ENCODE assay signal across 22 cellular contexts in genomic region chr5:37825334-37825915, GRCh38. TPM values are rescaled to one million over a fixed set of nuclear protein-coding genes. Genes with fewer than 3 reads are reported as not detected.
DNase-seq lines count a peak whose midpoint lies in the region; TF ChIP-seq lines count a peak whose summit lies in the region.
"Had no signal": no experiment of that assay in that cellular context is flagged by ENCODE, and none has a peak within 500 bp of the region (broad histone marks: within the 10 kb centered on the region; RNA-seq: fewer than 3 reads in every experiment).

No MANE protein-coding gene starts in this region.

- peaks cover 27% of the 10 kb centered on the region for H3K4me1 ChIP-seq in KMS-11 (ENCODE audit: low read depth, poor library complexity, severe bottlenecking)
- H3K4me1 ChIP-seq: vagina had no signal

- peak overlapping the region; percentile 17; the same call in 1 of the 2 replicates for H2AFZ ChIP-seq in KMS-11 (ENCODE audit: low read depth)

- H3K27ac ChIP-seq in KMS-11 = peak overlapping the region; percentile 28; the same call in 1 of the 2 replicates
- H3K27ac ChIP-seq: coronary artery, vagina had no signal

- H3K9me3 Mint-ChIP-seq in activated T-helper 1 cell treated with anti-CD3 and anti-CD28 coated beads, Interleukin-12 subunit alpha, Interleukin-12 subunit beta, Interleukin-2, Interleukin-4 antibody, amounts not matched to agents 30 ng/mL and 10 ng/mL and 1 ng/mL, durations not matched to agents 14 hours and 24 hours and 36 hours = no peaks in the 10 kb centered on the region
- H3K9me3 Mint-ChIP-seq: stimulated activated naive B cell treated with anti-CD40 and anti-IgM and Interleukin-4, amounts not matched to agents 10 μg/mL and 1 μg/mL and 100 μg/mL, for 72 hours had no signal

- intact Hi-C loops in activated T-helper 1 cell treated with anti-CD3 and anti-CD28 coated beads, Interleukin-12 subunit alpha, Interleukin-12 subunit beta, Interleukin-2, Interleukin-4 antibody, amounts not matched to agents 30 ng/mL and 10 ng/mL and 1 ng/mL, durations not matched to agents 14 hours and 24 hours and 36 hours (cut with micrococcal nuclease) = no loop called here

- no peak overlapping the region for H3K9ac ChIP-seq in KMS-11

- peak; percentile 42 for DNase-seq in DMS 273 treated with DMSO at 0.1 percent for 48 hours (lab: John Stamatoyannopoulos, UW)
- DNase-seq in NCI-H2107 treated with DMSO at 0.1 percent for 48 hours (lab: John Stamatoyannopoulos, UW; ENCODE audit: unreplicated experiment) = peak; percentile 99
- DNase-seq in iPS-NIHi11 (ENCODE audit: low spot score) = peak; percentile 25
- no peak for DNase-seq in anterior cingulate cortex (lab: John Stamatoyannopoulos, UW)
- no peak for DNase-seq in activated T-helper 1 cell treated with anti-CD3 and anti-CD28 coated beads, Interleukin-12 subunit alpha, Interleukin-12 subunit beta, Interleukin-2, Interleukin-4 antibody, amounts not matched to agents 30 ng/mL and 10 ng/mL and 1 ng/mL, durations not matched to agents 14 hours and 24 hours and 36 hours (ENCODE audit: low spot score)
- DNase-seq in activated CD4-positive, alpha-beta T cell treated with anti-CD3 and anti-CD28 coated beads, Interleukin-2, amount 50 U/mL, for 4 hours = no peak
- DNase-seq: activated CD8-positive, alpha-beta T cell treated with anti-CD3 and anti-CD28 coated beads, Interleukin-2, amount 10 ng/mL, durations not matched to agents 7 days and 5 days; activated naive CD4-positive, alpha-beta T cell; activated T-cell treated with anti-CD3 and anti-CD28 coated beads, Interleukin-2, amount 50 U/mL, for 1 hour; amniotic stem cell; DMS53; HCEC 1CT; kidney glomerular epithelial cell; mammary epithelial cell; NCI-H526; OCI-M1; stimulated activated naive B cell treated with anti-CD40 and anti-IgM and Interleukin-4, amounts not matched to agents 10 μg/mL and 1 μg/mL and 100 μg/mL, for 72 hours had no signal

- H3K4me1 Mint-ChIP-seq in activated T-helper 1 cell treated with anti-CD3 and anti-CD28 coated beads, Interleukin-12 subunit alpha, Interleukin-12 subunit beta, Interleukin-2, Interleukin-4 antibody, amounts not matched to agents 30 ng/mL and 10 ng/mL and 1 ng/mL, durations not matched to agents 14 hours and 24 hours and 36 hours (ENCODE audit: low read depth) = no peaks in the 10 kb centered on the region
- H3K4me1 Mint-ChIP-seq: stimulated activated naive B cell treated with anti-CD40 and anti-IgM and Interleukin-4, amounts not matched to agents 10 μg/mL and 1 μg/mL and 100 μg/mL, for 72 hours had no signal

- no peaks in the 10 kb centered on the region for H3K36me3 ChIP-seq in KMS-11 (ENCODE audit: insufficient read depth)
- H3K36me3 ChIP-seq: vagina had no signal

- no peaks in the 10 kb centered on the region for H3K27me3 ChIP-seq in KMS-11 (ENCODE audit: insufficient read depth, low read depth)
- H3K27me3 ChIP-seq: vagina had no signal

- H4K20me1 ChIP-seq in KMS-11 (ENCODE audit: insufficient read depth) = no peaks in the 10 kb centered on the region

- H3K79me2 ChIP-seq in KMS-11 (ENCODE audit: insufficient read depth, low read depth) = no peaks in the 10 kb centered on the region

- no peak overlapping the region for H3K4me3 ChIP-seq in KMS-11 (IDR thresholded peaks at IDR 0.05; ENCODE audit: insufficient read depth, low read depth, low read length)
- H3K4me3 ChIP-seq: coronary artery, smooth muscle cell, vagina had no signal

- no peak for TF ChIP-seq CTCF in KMS-11 (conservative IDR thresholded peaks at IDR 0.05; ENCODE audit: low read depth, low read length)

- H3K27me3 Mint-ChIP-seq in activated T-helper 1 cell treated with anti-CD3 and anti-CD28 coated beads, Interleukin-12 subunit alpha, Interleukin-12 subunit beta, Interleukin-2, Interleukin-4 antibody, amounts not matched to agents 30 ng/mL and 10 ng/mL and 1 ng/mL, durations not matched to agents 14 hours and 24 hours and 36 hours (ENCODE audit: insufficient read depth) = peaks cover 16% of the 10 kb centered on the region

- no peak overlapping the region for H3K4me3 Mint-ChIP-seq in activated T-helper 1 cell treated with anti-CD3 and anti-CD28 coated beads, Interleukin-12 subunit alpha, Interleukin-12 subunit beta, Interleukin-2, Interleukin-4 antibody, amounts not matched to agents 30 ng/mL and 10 ng/mL and 1 ng/mL, durations not matched to agents 14 hours and 24 hours and 36 hours
- H3K4me3 Mint-ChIP-seq: activated CD8-positive, alpha-beta T cell treated with anti-CD3 and anti-CD28 coated beads, Interleukin-2, amount 10 ng/mL, durations not matched to agents 7 days and 5 days; stimulated activated naive B cell treated with anti-CD40 and anti-IgM and Interleukin-4, amounts not matched to agents 10 μg/mL and 1 μg/mL and 100 μg/mL, for 72 hours had no signal

- no peak overlapping the region for H3K27ac Mint-ChIP-seq in activated T-helper 1 cell treated with anti-CD3 and anti-CD28 coated beads, Interleukin-12 subunit alpha, Interleukin-12 subunit beta, Interleukin-2, Interleukin-4 antibody, amounts not matched to agents 30 ng/mL and 10 ng/mL and 1 ng/mL, durations not matched to agents 14 hours and 24 hours and 36 hours
- H3K27ac Mint-ChIP-seq: activated CD8-positive, alpha-beta T cell treated with anti-CD3 and anti-CD28 coated beads, Interleukin-2, amount 10 ng/mL, durations not matched to agents 7 days and 5 days; stimulated activated naive B cell treated with anti-CD40 and anti-IgM and Interleukin-4, amounts not matched to agents 10 μg/mL and 1 μg/mL and 100 μg/mL, for 72 hours had no signal

- H3K36me3 Mint-ChIP-seq in activated T-helper 1 cell treated with anti-CD3 and anti-CD28 coated beads, Interleukin-12 subunit alpha, Interleukin-12 subunit beta, Interleukin-2, Interleukin-4 antibody, amounts not matched to agents 30 ng/mL and 10 ng/mL and 1 ng/mL, durations not matched to agents 14 hours and 24 hours and 36 hours (ENCODE audit: low read depth) = no peaks in the 10 kb centered on the region
- H3K36me3 Mint-ChIP-seq: stimulated activated naive B cell treated with anti-CD40 and anti-IgM and Interleukin-4, amounts not matched to agents 10 μg/mL and 1 μg/mL and 100 μg/mL, for 72 hours had no signal

- H3K4me2 ChIP-seq in KMS-11 = peak overlapping the region; percentile 45
- H3K4me2 ChIP-seq: smooth muscle cell had no signal

RNA-seq across cellular contexts. Expression of gene GDNF, which starts 14.4 kb away (rescaled TPM):
- 0.36 and 0.44 TPM in 2 replicates for total RNA-seq in activated T-helper 1 cell treated with anti-CD3 and anti-CD28 coated beads, Interleukin-12 subunit alpha, Interleukin-12 subunit beta, Interleukin-2, Interleukin-4 antibody, amounts not matched to agents 30 ng/mL and 10 ng/mL and 1 ng/mL, durations not matched to agents 14 hours and 24 hours and 36 hours
- total RNA-seq: activated CD8-positive, alpha-beta T cell treated with anti-CD3 and anti-CD28 coated beads, Interleukin-2, amount 10 ng/mL, durations not matched to agents 7 days and 5 days; Right ventricle myocardium inferior had no signal

Comparison
In these comparisons a context has a peak if more than half of its experiments do, and no peak if none do; other contexts are left out.
1. DNase-seq: peak in DMS 273 treated with DMSO at 0.1 percent for 48 hours (single experiment), NCI-H2107 treated with DMSO at 0.1 percent for 48 hours (single experiment) and iPS-NIHi11 (single experiment); none in anterior cingulate cortex (0 of 58), activated T-helper 1 cell treated with anti-CD3 and anti-CD28 coated beads, Interleukin-12 subunit alpha, Interleukin-12 subunit beta, Interleukin-2, Interleukin-4 antibody, amounts not matched to agents 30 ng/mL and 10 ng/mL and 1 ng/mL, durations not matched to agents 14 hours and 24 hours and 36 hours (single experiment) and activated CD4-positive, alpha-beta T cell treated with anti-CD3 and anti-CD28 coated beads, Interleukin-2, amount 50 U/mL, for 4 hours (0 of 2).